In genomic region chr22:33126881-33127280, GRCh38 we compare ENCODE assay signal across 9 cellular contexts.
A peak's percentile ranks its signal among the peaks of the same experiment; 100 is the strongest.
DNase-seq lines count a peak whose midpoint lies in the region; ATAC-seq and TF ChIP-seq lines count a peak whose summit lies in the region.
"Had no signal": no experiment of that assay in that cellular context is flagged by ENCODE, and none has a peak within 500 bp of the region (broad histone marks: within the 10 kb centered on the region; RNA-seq: fewer than 3 reads in every experiment).

No MANE protein-coding gene starts in this region.

- ATAC-seq in WTC11 (peak; percentile 90), GM21737 (IDR thresholded peaks at IDR 0.05; ENCODE audit: unreplicated experiment) (no peak), natural killer cell (no peak), GM19452 (IDR thresholded peaks at IDR 0.05; ENCODE audit: unreplicated experiment) (no peak)

- peak; percentile 8 for DNase-seq in AG10803 (ENCODE audit: low read depth)
- peak; percentile 37 to 41 for DNase-seq in HAP-1 (ENCODE audit: low spot score in 2 of 2)
- no peak for DNase-seq in WTC11 (ENCODE audit: low spot score)
- DNase-seq in kidney tubule cell (ENCODE audit: low spot score): peak; percentile 41
- DNase-seq in natural killer cell: no peak
- DNase-seq in activated gamma-delta T cell treated with Interleukin-2 at 50 U/mL for 16 hours: no peak
- DNase-seq: NCI-H2029 had no signal

- H3K4me3 Mint-ChIP-seq in WTC11 (no peak overlapping the region), natural killer cell (no peak overlapping the region)

- peak; percentile 25 for TF ChIP-seq CTCF in AG10803 (conservative IDR thresholded peaks at IDR 0.05; ENCODE audit: low read length)
- no peak for TF ChIP-seq CTCF in WTC11 (IDR thresholded peaks at IDR 0.05)
- no peak for TF ChIP-seq CTCF in natural killer cell (IDR thresholded peaks at IDR 0.05)

- H3K36me3 Mint-ChIP-seq in WTC11 (no peaks in the 10 kb centered on the region), natural killer cell (no peaks in the 10 kb centered on the region)

- H3K9me3 Mint-ChIP-seq in WTC11: peaks cover 3% of the 10 kb centered on the region; the same call in 1 of the 2 replicates
- H3K9me3 Mint-ChIP-seq in natural killer cell: peaks cover 0 to 2% of the 10 kb centered on the region in 2 donors

- H3K4me1 Mint-ChIP-seq in WTC11 (no peaks in the 10 kb centered on the region), natural killer cell (no peaks in the 10 kb centered on the region)

- POLR2A ChIA-PET in WTC11 (lab: Charles Lee): interaction anchor here (1.0 kb wide), 1 partner anchor 77 kb away, joined by 4 read pairs; no protein-coding TSS in a partner anchor

- H3K27me3 Mint-ChIP-seq in WTC11 (ENCODE audit: low read depth) (peaks cover 18% of the 10 kb centered on the region), natural killer cell (ENCODE audit: low read depth in 2 of 2) (peaks cover 3 to 7% of the 10 kb centered on the region in 2 donors)

- H3K4me1 ChIP-seq in HAP-1: no peaks in the 10 kb centered on the region

- CTCF ChIA-PET in WTC11 (lab: Charles Lee): interaction anchor here (0.6 to 1.9 kb wide), 32 partner anchors 11 to 599 kb away, joined by 3 to 46 read pairs (median 4); partner anchors contain the start of gene SYN3

- H3K27ac Mint-ChIP-seq in WTC11 (no peak overlapping the region), natural killer cell (no peak overlapping the region)

- intact Hi-C loops in natural killer cell (cut with micrococcal nuclease): no loop called here

- H3K4me3 ChIP-seq in AG10803 (ENCODE audit: low read length): no peak overlapping the region
- H3K4me3 ChIP-seq in HAP-1: no peak overlapping the region

- no peaks in the 10 kb centered on the region for H3K9me3 ChIP-seq in HAP-1

- in situ Hi-C loops in HAP-1 (cut with MboI; ENCODE audit: low sequenced_read_pairs): loop anchor here (10.0 kb wide), 2 partner anchors 58 to 112 kb away; no protein-coding TSS in a partner anchor

- no peaks in the 10 kb centered on the region for H3K36me3 ChIP-seq in HAP-1 (replicated peaks)

- H3K27me3 ChIP-seq in HAP-1 (ENCODE audit: low read depth): peaks cover 4% of the 10 kb centered on the region; the same call in 1 of the 2 replicates

TF ChIP-seq in WTC11, 78 proteins besides CTCF, POLR2A, EP300 and RAD21:
- TF ChIP-seq ZNF138 (CRISPR knock-in tag; conservative IDR thresholded peaks at IDR 0.05) (no peak), ZNF423 (CRISPR knock-in tag; IDR thresholded peaks at IDR 0.05) (no peak), ATF6 (CRISPR knock-in tag; IDR thresholded peaks at IDR 0.05) (no peak), GRHL2 (CRISPR knock-in tag; IDR thresholded peaks at IDR 0.05; ENCODE audit: insufficient replicate concordance, severe bottlenecking) (no peak), SMAD3 (CRISPR knock-in tag; IDR thresholded peaks at IDR 0.05; ENCODE audit: borderline replicate concordance) (no peak)
- TF ChIP-seq, protein P1, sequence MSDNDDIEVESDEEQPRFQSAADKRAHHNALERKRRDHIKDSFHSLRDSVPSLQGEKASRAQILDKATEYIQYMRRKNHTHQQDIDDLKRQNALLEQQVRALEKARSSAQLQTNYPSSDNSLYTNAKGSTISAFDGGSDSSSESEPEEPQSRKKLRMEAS (CRISPR knock-in tag; IDR thresholded peaks at IDR 0.05): no peak
- TF ChIP-seq, protein P2, sequence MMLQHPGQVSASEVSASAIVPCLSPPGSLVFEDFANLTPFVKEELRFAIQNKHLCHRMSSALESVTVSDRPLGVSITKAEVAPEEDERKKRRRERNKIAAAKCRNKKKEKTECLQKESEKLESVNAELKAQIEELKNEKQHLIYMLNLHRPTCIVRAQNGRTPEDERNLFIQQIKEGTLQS (CRISPR knock-in tag; conservative IDR thresholded peaks at IDR 0.05): no peak

Comparison
In these comparisons a context has a peak if more than half of its experiments do, and no peak if none do; other contexts are left out.
1. DNase-seq: peak in AG10803 (single experiment), HAP-1 (2 of 2) and kidney tubule cell (single experiment); none in WTC11 (single experiment), natural killer cell (single experiment) and activated gamma-delta T cell treated with Interleukin-2 at 50 U/mL for 16 hours (single experiment).